16 cellular contexts compared by ENCODE assay signal in the genomic region with DNA sequence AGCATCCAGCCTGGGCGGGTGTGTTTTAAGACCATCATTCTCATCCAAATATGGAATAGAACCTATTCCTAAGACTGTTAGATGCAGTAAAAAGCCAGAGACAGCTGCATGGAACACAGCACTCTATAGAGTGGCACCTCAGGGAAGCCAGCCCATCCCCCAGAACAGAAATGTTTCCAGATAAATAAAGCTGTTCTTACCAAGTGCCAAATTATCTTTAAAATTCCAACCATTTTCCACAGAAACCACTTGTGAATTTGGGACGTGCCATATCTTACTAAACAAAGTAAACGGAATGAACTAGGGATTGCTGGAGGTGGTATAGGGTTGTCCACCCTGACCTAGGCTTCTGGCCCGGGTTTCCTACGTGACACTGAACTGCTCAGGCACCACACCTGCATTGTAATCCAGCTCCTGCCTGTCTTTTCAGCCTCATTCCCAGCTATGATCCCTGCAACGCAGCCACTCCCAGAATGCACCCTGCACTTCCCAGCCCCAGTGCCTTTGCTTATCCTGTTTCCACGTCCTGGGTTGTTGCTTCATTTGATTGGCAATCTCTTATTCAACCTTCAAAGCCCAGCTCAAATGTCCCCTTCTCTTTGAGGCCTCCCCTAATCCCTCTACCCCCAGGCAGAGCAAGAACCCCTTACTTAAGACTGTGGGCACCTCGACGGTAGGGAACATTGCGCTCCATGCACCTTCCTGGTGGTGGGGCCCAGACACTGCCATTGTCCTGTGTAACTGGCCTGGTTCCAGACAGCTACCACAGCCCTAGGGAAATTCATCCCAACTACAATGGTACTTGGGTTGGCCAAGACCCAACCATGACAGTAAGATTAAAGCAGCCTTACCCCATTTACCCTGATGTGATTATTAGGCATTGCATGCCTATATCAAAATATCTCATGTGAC.
"Had no signal": no experiment of that assay in that cellular context is flagged by ENCODE, and none has a peak within 500 bp of the region (broad histone marks: within the 10 kb centered on the region; RNA-seq: fewer than 3 reads in every experiment).

No MANE protein-coding gene starts in this region.

- DNase-seq: activated CD4-positive, alpha-beta T cell treated with anti-CD3 and anti-CD28 coated beads, Interleukin-2, amount 50 U/mL, for 4 hours; activated CD4-positive, CD25-positive, alpha-beta regulatory T cell treated with anti-CD3 and anti-CD28 coated beads, Interleukin-2, amount 50 U/mL, for 72 hours; activated gamma-delta T cell; activated naive CD8-positive, alpha-beta T cell treated with anti-CD3 and anti-CD28 coated beads, Interleukin-2, amount 10 ng/mL, durations not matched to agents 7 days and 5 days; activated T-cell treated with anti-CD3 and anti-CD28 coated beads, Interleukin-2, amount 50 U/mL, for 1 hour; aorta; retina; thyroid gland had no signal

- H3K27me3 ChIP-seq: neutrophil, thyroid gland, vagina had no signal

- H3K27ac Mint-ChIP-seq: activated naive CD8-positive, alpha-beta T cell treated with anti-CD3 and anti-CD28 coated beads, Interleukin-2, amount 10 ng/mL, durations not matched to agents 7 days and 5 days; mesothelial cell of epicardium; T-helper 2 cell treated with Interferon-gamma antibody and Interleukin-4, amounts not matched to agents 5 μg/mL and 100 μg/mL, for 36 hours had no signal

- H3K4me3 Mint-ChIP-seq: activated naive CD8-positive, alpha-beta T cell treated with anti-CD3 and anti-CD28 coated beads, Interleukin-2, amount 10 ng/mL, durations not matched to agents 7 days and 5 days; mesothelial cell of epicardium; T-helper 2 cell treated with Interferon-gamma antibody and Interleukin-4, amounts not matched to agents 5 μg/mL and 100 μg/mL, for 36 hours had no signal

- H3K36me3 Mint-ChIP-seq: mesothelial cell of epicardium had no signal

- H3K27me3 Mint-ChIP-seq: activated naive CD8-positive, alpha-beta T cell treated with anti-CD3 and anti-CD28 coated beads, Interleukin-2, amount 10 ng/mL, durations not matched to agents 7 days and 5 days had no signal

- H3K9me3 Mint-ChIP-seq: activated naive CD8-positive, alpha-beta T cell treated with anti-CD3 and anti-CD28 coated beads, Interleukin-2, amount 10 ng/mL, durations not matched to agents 7 days and 5 days; mesothelial cell of epicardium; T-helper 2 cell treated with Interferon-gamma antibody and Interleukin-4, amounts not matched to agents 5 μg/mL and 100 μg/mL, for 36 hours had no signal

- H3K4me3 ChIP-seq: skin epidermis, thyroid gland, vagina had no signal

- H3K27ac ChIP-seq: neutrophil, skin epidermis, thyroid gland, vagina had no signal

- H3K9me3 ChIP-seq: neutrophil, thyroid gland, vagina had no signal

- FAIRE-seq: bronchial epithelial cell, frontal cortex, keratinocyte had no signal

- H3K36me3 ChIP-seq: thyroid gland, vagina had no signal
